In genomic region chr2:75375646-75376582, GRCh38 we compare ENCODE assay signal across 16 cellular contexts.
DNase-seq lines count a peak whose midpoint lies in the region; ATAC-seq and TF ChIP-seq lines count a peak whose summit lies in the region.
"Had no signal": no experiment of that assay in that cellular context is flagged by ENCODE, and none has a peak within 500 bp of the region (broad histone marks: within the 10 kb centered on the region; RNA-seq: fewer than 3 reads in every experiment).

No MANE protein-coding gene starts in this region.

- H3K27ac ChIP-seq in foreskin keratinocyte: no peak overlapping the region
- H3K27ac ChIP-seq in vagina: no peak overlapping the region
- H3K27ac ChIP-seq: A549, colonic mucosa had no signal

- intact Hi-C loops in vagina (cut with DNase I): no loop called here

- DNase-seq in NCI-H345 (lab: John Stamatoyannopoulos, UW) (peak; percentile 33), NCI-H345 treated with DMSO at 0.1 percent for 48 hours (lab: John Stamatoyannopoulos, UW; ENCODE audit: unreplicated experiment) (no peak), NCI-H2171 treated with DMSO at 0.1 percent for 48 hours (lab: John Stamatoyannopoulos, UW) (peak; percentile 66), foreskin keratinocyte (peak in 1 of 2 donors; percentile 57), superior temporal gyrus (ENCODE audit: extremely low spot score) (peak; percentile 70), kidney tubule cell (ENCODE audit: low spot score) (no peak), vagina (ENCODE audit: extremely low spot score in 2 of 2) (no peak)
- DNase-seq: activated CD8-positive, alpha-beta memory T cell treated with anti-CD3 and anti-CD28 coated beads for 24 hours; activated effector memory CD4-positive, alpha-beta T cell treated with anti-CD3 and anti-CD28 coated beads, Interleukin-2, amount 50 U/mL, for 16 hours; Caco-2; colonic mucosa; erythroblast; stimulated activated naive B cell treated with anti-CD40 and anti-IgM and Interleukin-4, amounts not matched to agents 10 μg/mL and 1 μg/mL and 100 μg/mL, for 72 hours had no signal

- ATAC-seq in foreskin keratinocyte (peak; percentile 77), GM19035 (IDR thresholded peaks at IDR 0.05; ENCODE audit: unreplicated experiment) (no peak)
- ATAC-seq: A549; HCT116; stimulated activated naive B cell treated with anti-CD40 and anti-IgM and Interleukin-4, amounts not matched to agents 10 μg/mL and 1 μg/mL and 100 μg/mL, for 72 hours had no signal

- TF ChIP-seq POLR2A in vagina (IDR thresholded peaks at IDR 0.05): no peak

- H3K36me3 ChIP-seq in vagina: no peaks in the 10 kb centered on the region
- H3K36me3 ChIP-seq: colonic mucosa had no signal

- no peak for TF ChIP-seq CTCF in foreskin keratinocyte (conservative IDR thresholded peaks at IDR 0.05)
- no peak for TF ChIP-seq CTCF in vagina (IDR thresholded peaks at IDR 0.05)

- H3K9me3 ChIP-seq in vagina: no peaks in the 10 kb centered on the region
- H3K9me3 ChIP-seq: A549, Caco-2, colonic mucosa had no signal

- H3K4me1 ChIP-seq in foreskin keratinocyte (peaks cover 18% of the 10 kb centered on the region), vagina (no peaks in the 10 kb centered on the region)
- H3K4me1 ChIP-seq: A549, Caco-2, colonic mucosa had no signal

- no peak overlapping the region for H3K4me3 ChIP-seq in vagina
- H3K4me3 ChIP-seq: A549, colonic mucosa had no signal

- H3K27me3 ChIP-seq in foreskin keratinocyte: no peaks in the 10 kb centered on the region
- no peaks in the 10 kb centered on the region for H3K27me3 ChIP-seq in vagina
- H3K27me3 ChIP-seq: colonic mucosa had no signal

Comparison
In these comparisons a context has a peak if more than half of its experiments do, and no peak if none do; other contexts are left out.
1. DNase-seq: peak in NCI-H345 (single experiment), NCI-H2171 treated with DMSO at 0.1 percent for 48 hours (single experiment) and superior temporal gyrus (single experiment); none in NCI-H345 treated with DMSO at 0.1 percent for 48 hours (single experiment), kidney tubule cell (single experiment) and vagina (0 of 2).